ENCODE assay signal across 8 cellular contexts in the genomic region with DNA sequence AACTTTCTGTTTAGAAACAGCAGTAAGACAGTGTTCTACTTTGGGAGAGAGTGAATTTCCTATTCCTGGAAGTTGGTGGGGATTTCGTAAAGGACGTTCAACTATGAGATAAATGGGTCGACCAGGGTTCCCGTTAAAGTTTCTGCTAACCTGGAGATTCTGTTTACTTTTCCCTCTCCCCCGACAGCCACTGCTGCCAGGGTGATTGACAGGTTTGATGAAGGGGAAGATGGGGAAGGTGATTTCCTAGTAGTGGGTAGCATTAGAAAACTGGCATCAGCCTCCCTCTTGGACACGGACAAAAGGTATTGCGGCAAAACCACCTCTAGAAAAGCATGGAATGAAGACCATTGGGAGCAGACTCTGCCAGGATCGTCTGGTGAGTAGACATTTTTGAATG. TPM values are rescaled to one million over a fixed set of nuclear protein-coding genes. Genes with fewer than 3 reads are reported as not detected.
DNase-seq lines count a peak whose midpoint lies in the region; ATAC-seq and TF ChIP-seq lines count a peak whose summit lies in the region.

No MANE protein-coding gene starts in this region.

- intact Hi-C loops in activated CD8-positive, alpha-beta T cell treated with anti-CD3 and anti-CD28 coated beads for 36 hours (cut with micrococcal nuclease) = loop anchor here (10.0 kb wide), 1 partner anchor 55 kb away; no protein-coding TSS in a partner anchor

- peaks cover 41% of the 10 kb centered on the region for H3K4me1 Mint-ChIP-seq in T-helper 2 cell treated with Interferon-gamma antibody and Interleukin-4, amounts not matched to agents 5 μg/mL and 100 μg/mL, for 36 hours (ENCODE audit: low read depth)
- H3K4me1 Mint-ChIP-seq in activated CD8-positive, alpha-beta T cell treated with anti-CD3 and anti-CD28 coated beads for 36 hours (ENCODE audit: low read depth) = peaks cover 47% of the 10 kb centered on the region
- H3K4me1 Mint-ChIP-seq in stimulated activated naive B cell treated with anti-CD40 and anti-IgM and Interleukin-4, amounts not matched to agents 10 μg/mL and 1 μg/mL and 100 μg/mL, for 72 hours = peaks cover 32 to 59% of the 10 kb centered on the region in 2 donors

- H3K27me3 Mint-ChIP-seq in T-helper 2 cell treated with Interferon-gamma antibody and Interleukin-4, amounts not matched to agents 5 μg/mL and 100 μg/mL, for 36 hours (ENCODE audit: low read depth) = peaks cover 30% of the 10 kb centered on the region
- peaks cover 25% of the 10 kb centered on the region for H3K27me3 Mint-ChIP-seq in activated CD8-positive, alpha-beta T cell treated with anti-CD3 and anti-CD28 coated beads for 36 hours
- H3K27me3 Mint-ChIP-seq in stimulated activated naive B cell treated with anti-CD40 and anti-IgM and Interleukin-4, amounts not matched to agents 10 μg/mL and 1 μg/mL and 100 μg/mL, for 72 hours = peaks cover 16 to 17% of the 10 kb centered on the region in 2 donors

- H3K9me3 Mint-ChIP-seq in T-helper 2 cell treated with Interferon-gamma antibody and Interleukin-4, amounts not matched to agents 5 μg/mL and 100 μg/mL, for 36 hours = no peaks in the 10 kb centered on the region
- no peaks in the 10 kb centered on the region for H3K9me3 Mint-ChIP-seq in activated CD8-positive, alpha-beta T cell treated with anti-CD3 and anti-CD28 coated beads for 36 hours
- no peaks in the 10 kb centered on the region for H3K9me3 Mint-ChIP-seq in stimulated activated naive B cell treated with anti-CD40 and anti-IgM and Interleukin-4, amounts not matched to agents 10 μg/mL and 1 μg/mL and 100 μg/mL, for 72 hours

- DNase-seq in T-helper 2 cell treated with Interferon-gamma antibody and Interleukin-4, amounts not matched to agents 5 μg/mL and 100 μg/mL, for 36 hours (ENCODE audit: low spot score) = no peak
- DNase-seq in T-helper 2 cell (no peak), hypothalamus (lab: John Stamatoyannopoulos, UW) (no peak), OCI-M2 (lab: John Stamatoyannopoulos, UW; ENCODE audit: unreplicated experiment) (no peak), NCI-H146 treated with DMSO at 0.1 percent for 48 hours (lab: John Stamatoyannopoulos, UW; ENCODE audit: unreplicated experiment) (no peak)
- DNase-seq in activated CD8-positive, alpha-beta T cell treated with anti-CD3 and anti-CD28 coated beads for 36 hours = no peak
- DNase-seq in stimulated activated naive B cell treated with anti-CD40 and anti-IgM and Interleukin-4, amounts not matched to agents 10 μg/mL and 1 μg/mL and 100 μg/mL, for 72 hours = no peak

- no peak for ATAC-seq in activated CD8-positive, alpha-beta T cell treated with anti-CD3 and anti-CD28 coated beads for 36 hours
- no peak for ATAC-seq in stimulated activated naive B cell treated with anti-CD40 and anti-IgM and Interleukin-4, amounts not matched to agents 10 μg/mL and 1 μg/mL and 100 μg/mL, for 72 hours (replicated peaks)

- H3K4me3 ChIP-seq in iPS-18c (ENCODE audit: insufficient read depth, low read depth, low read length) = peak overlapping the region; percentile 88

- peak overlapping the region; percentile 90 for H3K27ac Mint-ChIP-seq in T-helper 2 cell treated with Interferon-gamma antibody and Interleukin-4, amounts not matched to agents 5 μg/mL and 100 μg/mL, for 36 hours
- peak overlapping the region; percentile 89 for H3K27ac Mint-ChIP-seq in activated CD8-positive, alpha-beta T cell treated with anti-CD3 and anti-CD28 coated beads for 36 hours
- peak overlapping the region; percentile 98 for H3K27ac Mint-ChIP-seq in stimulated activated naive B cell treated with anti-CD40 and anti-IgM and Interleukin-4, amounts not matched to agents 10 μg/mL and 1 μg/mL and 100 μg/mL, for 72 hours

- TF ChIP-seq CTCF in activated CD8-positive, alpha-beta T cell treated with anti-CD3 and anti-CD28 coated beads for 36 hours (IDR thresholded peaks at IDR 0.05) = no peak

- peaks cover 45% of the 10 kb centered on the region for H3K36me3 Mint-ChIP-seq in T-helper 2 cell treated with Interferon-gamma antibody and Interleukin-4, amounts not matched to agents 5 μg/mL and 100 μg/mL, for 36 hours (ENCODE audit: low read depth)
- H3K36me3 Mint-ChIP-seq in activated CD8-positive, alpha-beta T cell treated with anti-CD3 and anti-CD28 coated beads for 36 hours (ENCODE audit: low read depth) = peaks cover 49% of the 10 kb centered on the region
- H3K36me3 Mint-ChIP-seq in stimulated activated naive B cell treated with anti-CD40 and anti-IgM and Interleukin-4, amounts not matched to agents 10 μg/mL and 1 μg/mL and 100 μg/mL, for 72 hours = peaks cover 34 to 45% of the 10 kb centered on the region in 2 donors

- H3K9me3 ChIP-seq in iPS-18c (ENCODE audit: control insufficient read depth, insufficient read depth, low read length) = no peaks in the 10 kb centered on the region

- POLR2A ChIA-PET in activated CD8-positive, alpha-beta T cell treated with anti-CD3 and anti-CD28 coated beads for 36 hours (lab: Charles Lee) = interaction anchor here (1.2 to 3.2 kb wide), 4 partner anchors 11 to 349 kb away, joined by 3 to 19 read pairs (median 6); a partner anchor contains a TSS

- H3K4me3 Mint-ChIP-seq in T-helper 2 cell treated with Interferon-gamma antibody and Interleukin-4, amounts not matched to agents 5 μg/mL and 100 μg/mL, for 36 hours = peak overlapping the region; percentile 91
- H3K4me3 Mint-ChIP-seq in activated CD8-positive, alpha-beta T cell treated with anti-CD3 and anti-CD28 coated beads for 36 hours = peak overlapping the region; percentile 83
- H3K4me3 Mint-ChIP-seq in stimulated activated naive B cell treated with anti-CD40 and anti-IgM and Interleukin-4, amounts not matched to agents 10 μg/mL and 1 μg/mL and 100 μg/mL, for 72 hours = peak overlapping the region; percentile 93

- CTCF ChIA-PET in activated CD8-positive, alpha-beta T cell treated with anti-CD3 and anti-CD28 coated beads for 36 hours (lab: Charles Lee) = interaction anchor here (1.6 kb wide), 1 partner anchor 347 kb away, joined by 3 read pairs; no protein-coding TSS in a partner anchor

RNA-seq across cellular contexts. Expression of a gene that starts 1.3 kb away (rescaled TPM):
- total RNA-seq in activated CD8-positive, alpha-beta T cell treated with anti-CD3 and anti-CD28 coated beads for 36 hours = 10 to 100 TPM; 81.8 to 90.3 TPM

RNA-seq across cellular contexts. Expression of a gene that starts 12.8 kb away (rescaled TPM):
- total RNA-seq in activated CD8-positive, alpha-beta T cell treated with anti-CD3 and anti-CD28 coated beads for 36 hours = not detected
